In the genomic region with DNA sequence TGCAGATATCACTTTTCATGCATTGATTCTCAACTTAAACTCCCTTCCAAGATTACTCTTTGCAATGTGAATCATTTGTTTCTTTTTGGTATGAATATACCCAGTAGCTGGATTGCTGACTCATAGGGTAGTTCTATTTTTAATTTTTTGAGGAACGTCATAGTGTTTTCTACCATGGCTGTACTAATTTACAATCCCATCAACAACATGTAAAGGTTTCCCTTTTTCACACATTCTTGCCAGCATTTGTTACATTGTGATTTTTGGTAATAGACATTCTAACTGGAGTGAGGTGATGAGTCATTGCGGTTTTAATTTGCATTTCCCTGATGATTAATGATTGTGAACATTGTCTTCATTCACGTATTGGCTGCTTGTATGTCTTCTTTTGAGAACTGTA, we compare ENCODE assay signal across 23 cellular contexts.
DNase-seq lines count a peak whose midpoint lies in the region; ATAC-seq and TF ChIP-seq lines count a peak whose summit lies in the region.
"Had no signal": no experiment of that assay in that cellular context is flagged by ENCODE, and none has a peak within 500 bp of the region (broad histone marks: within the 10 kb centered on the region; RNA-seq: fewer than 3 reads in every experiment).

No MANE protein-coding gene starts in this region.

- H3K36me3 Mint-ChIP-seq in activated CD4-positive, alpha-beta memory T cell treated with anti-CD3 and anti-CD28 coated beads for 36 hours, result no peaks in the 10 kb centered on the region
- no peaks in the 10 kb centered on the region for H3K36me3 Mint-ChIP-seq in activated CD4-positive, alpha-beta memory T cell treated with anti-CD3 and anti-CD28 coated beads, Interleukin-2, amount 10 ng/mL, durations not matched to agents 7 days and 5 days (ENCODE audit: low read depth)
- no peaks in the 10 kb centered on the region for H3K36me3 Mint-ChIP-seq in stimulated activated effector memory CD8-positive, alpha-beta T cell treated with anti-CD3 and anti-CD28 coated beads, Interleukin-12 subunit alpha, Interleukin-12 subunit beta, amount 100 ng/mL, for 72 hours
- H3K36me3 Mint-ChIP-seq: CD8-positive, alpha-beta memory T cell had no signal

- H3K27me3 ChIP-seq in OCI-LY3 (ENCODE audit: low read depth, low read length), result no peaks in the 10 kb centered on the region
- H3K27me3 ChIP-seq: BLaER1 treated with 17β-estradiol and CSF1 and Interleukin-3, amounts not matched to agents 10 nM and 100 nM had no signal

- no peak overlapping the region for H3K27ac ChIP-seq in OCI-LY3 (ENCODE audit: low read length)
- H3K27ac ChIP-seq: A549; BLaER1 treated with 17β-estradiol and CSF1 and Interleukin-3, amounts not matched to agents 10 nM and 100 nM had no signal

- H4K20me1 ChIP-seq in OCI-LY3 (ENCODE audit: insufficient read depth, low read length), result no peaks in the 10 kb centered on the region
- H4K20me1 ChIP-seq: BLaER1 treated with 17β-estradiol and CSF1 and Interleukin-3, amounts not matched to agents 10 nM and 100 nM had no signal

- no peaks in the 10 kb centered on the region for H3K36me3 ChIP-seq in OCI-LY3 (replicated peaks; ENCODE audit: low read depth, low read length)
- H3K36me3 ChIP-seq: BLaER1 treated with 17β-estradiol and CSF1 and Interleukin-3, amounts not matched to agents 10 nM and 100 nM had no signal

- peaks cover 9% of the 10 kb centered on the region; the same call in 1 of the 2 replicates for H3K4me1 ChIP-seq in OCI-LY3 (ENCODE audit: low read length)
- H3K4me1 ChIP-seq: A549; BLaER1 treated with 17β-estradiol and CSF1 and Interleukin-3, amounts not matched to agents 10 nM and 100 nM had no signal

- H3K4me2 ChIP-seq in OCI-LY3 (ENCODE audit: low read length), result 0 out of 2 replicates have a peak overlapping the region, but pooled peaks have one; percentile 12
- H3K4me2 ChIP-seq: A549; BLaER1 treated with 17β-estradiol and CSF1 and Interleukin-3, amounts not matched to agents 10 nM and 100 nM; SK-N-SH had no signal

- CTCF ChIA-PET in activated CD4-positive, alpha-beta memory T cell treated with anti-CD3 and anti-CD28 coated beads for 36 hours (lab: Charles Lee), result no interaction called here
- CTCF ChIA-PET in activated CD4-positive, alpha-beta memory T cell treated with anti-CD3 and anti-CD28 coated beads, Interleukin-2, amount 10 ng/mL, durations not matched to agents 7 days and 5 days (lab: Charles Lee), result no interaction called here

- H3K4me1 Mint-ChIP-seq in activated CD4-positive, alpha-beta memory T cell treated with anti-CD3 and anti-CD28 coated beads for 36 hours (ENCODE audit: low read depth), result peaks cover 11% of the 10 kb centered on the region
- peaks cover 8% of the 10 kb centered on the region for H3K4me1 Mint-ChIP-seq in activated CD4-positive, alpha-beta memory T cell treated with anti-CD3 and anti-CD28 coated beads, Interleukin-2, amount 10 ng/mL, durations not matched to agents 7 days and 5 days
- H3K4me1 Mint-ChIP-seq in stimulated activated effector memory CD8-positive, alpha-beta T cell treated with anti-CD3 and anti-CD28 coated beads, Interleukin-12 subunit alpha, Interleukin-12 subunit beta, amount 100 ng/mL, for 72 hours, result peaks cover 9% of the 10 kb centered on the region

- no peaks in the 10 kb centered on the region for H3K9me3 ChIP-seq in OCI-LY3 (ENCODE audit: insufficient read depth, low read length)
- H3K9me3 ChIP-seq: A549; BLaER1 treated with 17β-estradiol and CSF1 and Interleukin-3, amounts not matched to agents 10 nM and 100 nM; SK-N-SH had no signal

- H3K79me2 ChIP-seq in OCI-LY3 (ENCODE audit: low read length), result no peaks in the 10 kb centered on the region

- H3K9ac ChIP-seq in OCI-LY3 (ENCODE audit: low read length), result no peak overlapping the region
- H3K9ac ChIP-seq: BLaER1 treated with 17β-estradiol and CSF1 and Interleukin-3, amounts not matched to agents 10 nM and 100 nM; SK-N-SH had no signal

- ATAC-seq in HG02610 (IDR thresholded peaks at IDR 0.05; ENCODE audit: unreplicated experiment) (peak; percentile 40), GM19397 (IDR thresholded peaks at IDR 0.05; ENCODE audit: unreplicated experiment) (no peak), HG03280 (IDR thresholded peaks at IDR 0.05; ENCODE audit: unreplicated experiment) (no peak)
- peak; percentile 95 for ATAC-seq in stimulated activated effector memory CD8-positive, alpha-beta T cell treated with anti-CD3 and anti-CD28 coated beads, Interleukin-12 subunit alpha, Interleukin-12 subunit beta, amount 100 ng/mL, for 72 hours
- ATAC-seq: A549, Panc1 had no signal

- H3K9me3 Mint-ChIP-seq in activated CD4-positive, alpha-beta memory T cell treated with anti-CD3 and anti-CD28 coated beads for 36 hours, result no peaks in the 10 kb centered on the region
- no peaks in the 10 kb centered on the region for H3K9me3 Mint-ChIP-seq in activated CD4-positive, alpha-beta memory T cell treated with anti-CD3 and anti-CD28 coated beads, Interleukin-2, amount 10 ng/mL, durations not matched to agents 7 days and 5 days
- no peaks in the 10 kb centered on the region for H3K9me3 Mint-ChIP-seq in stimulated activated effector memory CD8-positive, alpha-beta T cell treated with anti-CD3 and anti-CD28 coated beads, Interleukin-12 subunit alpha, Interleukin-12 subunit beta, amount 100 ng/mL, for 72 hours
- H3K9me3 Mint-ChIP-seq: CD8-positive, alpha-beta memory T cell had no signal

- no peak for DNase-seq in activated CD4-positive, alpha-beta memory T cell treated with anti-CD3 and anti-CD28 coated beads for 36 hours
- DNase-seq in activated CD4-positive, alpha-beta memory T cell treated with anti-CD3 and anti-CD28 coated beads, Interleukin-2, amount 10 ng/mL, durations not matched to agents 7 days and 5 days, result no peak
- DNase-seq in stimulated activated effector memory CD8-positive, alpha-beta T cell treated with anti-CD3 and anti-CD28 coated beads, Interleukin-12 subunit alpha, Interleukin-12 subunit beta, amount 100 ng/mL, for 72 hours (ENCODE audit: low spot score in 2 of 2), result no peak
- no peak for DNase-seq in stimulated activated CD4-positive, alpha-beta T cell treated with anti-CD3 and anti-CD28 coated beads, Interleukin-4, amount 100 ng/mL, for 24 hours
- DNase-seq: CD8-positive, alpha-beta memory T cell; GF-D8; GOT3; IMR-90; Kasumi-1; NCI-H1417 treated with DMSO at 0.1 percent for 48 hours; NCI-H2029; NCI-H2171 treated with DMSO at 0.1 percent for 48 hours; NCI-H510A; NCI-H774; Right ventricle myocardium superior; SK-N-SH had no signal

- peak overlapping the region; percentile 2 for H3K4me3 Mint-ChIP-seq in activated CD4-positive, alpha-beta memory T cell treated with anti-CD3 and anti-CD28 coated beads for 36 hours
- no peak overlapping the region for H3K4me3 Mint-ChIP-seq in activated CD4-positive, alpha-beta memory T cell treated with anti-CD3 and anti-CD28 coated beads, Interleukin-2, amount 10 ng/mL, durations not matched to agents 7 days and 5 days
- no peak overlapping the region for H3K4me3 Mint-ChIP-seq in stimulated activated effector memory CD8-positive, alpha-beta T cell treated with anti-CD3 and anti-CD28 coated beads, Interleukin-12 subunit alpha, Interleukin-12 subunit beta, amount 100 ng/mL, for 72 hours
- H3K4me3 Mint-ChIP-seq: CD8-positive, alpha-beta memory T cell had no signal

- peaks cover 2% of the 10 kb centered on the region for H3K27me3 Mint-ChIP-seq in activated CD4-positive, alpha-beta memory T cell treated with anti-CD3 and anti-CD28 coated beads for 36 hours
- H3K27me3 Mint-ChIP-seq in activated CD4-positive, alpha-beta memory T cell treated with anti-CD3 and anti-CD28 coated beads, Interleukin-2, amount 10 ng/mL, durations not matched to agents 7 days and 5 days, result no peaks in the 10 kb centered on the region
- H3K27me3 Mint-ChIP-seq: CD8-positive, alpha-beta memory T cell had no signal

- H3K4me3 ChIP-seq in OCI-LY3 (ENCODE audit: low read length), result no peak overlapping the region
- H3K4me3 ChIP-seq: A549; BLaER1 treated with 17β-estradiol and CSF1 and Interleukin-3, amounts not matched to agents 10 nM and 100 nM had no signal

- POLR2A ChIA-PET in activated CD4-positive, alpha-beta memory T cell treated with anti-CD3 and anti-CD28 coated beads for 36 hours (lab: Charles Lee), result interaction anchor here (1.1 kb wide), 1 partner anchor 162 kb away, joined by 3 read pairs; no protein-coding TSS in a partner anchor
- POLR2A ChIA-PET in activated CD4-positive, alpha-beta memory T cell treated with anti-CD3 and anti-CD28 coated beads, Interleukin-2, amount 10 ng/mL, durations not matched to agents 7 days and 5 days (lab: Charles Lee), result no interaction called here

- TF ChIP-seq CTCF in OCI-LY3 (IDR thresholded peaks at IDR 0.05; ENCODE audit: low read depth, low read length), result no peak

- H2AFZ ChIP-seq in OCI-LY3 (ENCODE audit: low read depth, low read length), result no peak overlapping the region

- intact Hi-C loops in activated CD4-positive, alpha-beta memory T cell treated with anti-CD3 and anti-CD28 coated beads for 36 hours (cut with micrococcal nuclease), result loop anchor here (1.0 to 10.0 kb wide), 6 partner anchors 53 to 428 kb away; no protein-coding TSS in a partner anchor

- peak overlapping the region; percentile 14 for H3K27ac Mint-ChIP-seq in activated CD4-positive, alpha-beta memory T cell treated with anti-CD3 and anti-CD28 coated beads for 36 hours
- no peak overlapping the region for H3K27ac Mint-ChIP-seq in activated CD4-positive, alpha-beta memory T cell treated with anti-CD3 and anti-CD28 coated beads, Interleukin-2, amount 10 ng/mL, durations not matched to agents 7 days and 5 days
- H3K27ac Mint-ChIP-seq in stimulated activated effector memory CD8-positive, alpha-beta T cell treated with anti-CD3 and anti-CD28 coated beads, Interleukin-12 subunit alpha, Interleukin-12 subunit beta, amount 100 ng/mL, for 72 hours, result peak overlapping the region; percentile 57

Comparison
In these comparisons a context has a peak if more than half of its experiments do, and no peak if none do; other contexts are left out.
1. ATAC-seq: peak in HG02610 (single experiment) and stimulated activated effector memory CD8-positive, alpha-beta T cell treated with anti-CD3 and anti-CD28 coated beads, Interleukin-12 subunit alpha, Interleukin-12 subunit beta, amount 100 ng/mL, for 72 hours (single experiment); none in GM19397 (single experiment) and HG03280 (single experiment).